Comparison of ENCODE assay signal across 22 cellular contexts in the genomic region with DNA sequence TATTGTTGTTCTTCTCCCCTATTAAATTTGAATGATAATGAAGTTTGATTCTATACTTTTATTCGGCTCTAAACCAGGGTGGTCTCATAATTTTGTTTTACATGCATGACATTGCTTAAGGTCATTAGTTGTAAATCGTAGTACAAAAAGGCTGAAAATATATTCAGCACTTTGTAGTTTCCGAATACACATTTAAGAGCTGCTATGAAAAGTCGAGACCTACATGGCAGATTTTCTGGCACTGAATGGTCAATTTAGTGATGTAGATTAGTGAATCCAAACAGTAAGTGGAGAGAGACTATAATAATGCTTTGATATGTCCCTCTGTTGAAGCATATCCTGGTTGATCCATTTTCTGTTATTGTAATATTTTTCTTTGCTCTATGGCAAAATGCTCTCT.
DNase-seq lines count a peak whose midpoint lies in the region; ATAC-seq and TF ChIP-seq lines count a peak whose summit lies in the region.
"Had no signal": no experiment of that assay in that cellular context is flagged by ENCODE, and none has a peak within 500 bp of the region (broad histone marks: within the 10 kb centered on the region; RNA-seq: fewer than 3 reads in every experiment).

No MANE protein-coding gene starts in this region.

- H3K79me2 ChIP-seq in DOHH2 (ENCODE audit: control insufficient read depth, low read length) = no peaks in the 10 kb centered on the region

- H3K27me3 ChIP-seq in DOHH2 (ENCODE audit: control insufficient read depth, low read length) = no peaks in the 10 kb centered on the region

- peaks cover 7% of the 10 kb centered on the region for H3K9me3 Mint-ChIP-seq in activated CD8-positive, alpha-beta T cell treated with anti-CD3 and anti-CD28 coated beads, Interleukin-2, amount 10 ng/mL, durations not matched to agents 7 days and 5 days (ENCODE audit: insufficient read depth)
- peaks cover 0 to 1% of the 10 kb centered on the region in 2 donors for H3K9me3 Mint-ChIP-seq in stimulated activated naive B cell treated with anti-CD40 and anti-IgM and Interleukin-4, amounts not matched to agents 10 μg/mL and 1 μg/mL and 100 μg/mL, for 72 hours

- POLR2A ChIA-PET in activated CD8-positive, alpha-beta T cell treated with anti-CD3 and anti-CD28 coated beads, Interleukin-2, amount 10 ng/mL, durations not matched to agents 7 days and 5 days (lab: Charles Lee) = no interaction called here

- peaks cover 70% of the 10 kb centered on the region for H3K4me1 ChIP-seq in DOHH2 (ENCODE audit: control insufficient read depth, low read length)
- H3K4me1 ChIP-seq: Caco-2 had no signal

- H3K4me3 Mint-ChIP-seq in activated CD8-positive, alpha-beta T cell treated with anti-CD3 and anti-CD28 coated beads, Interleukin-2, amount 10 ng/mL, durations not matched to agents 7 days and 5 days = no peak overlapping the region
- H3K4me3 Mint-ChIP-seq in stimulated activated naive B cell treated with anti-CD40 and anti-IgM and Interleukin-4, amounts not matched to agents 10 μg/mL and 1 μg/mL and 100 μg/mL, for 72 hours = no peak overlapping the region
- H3K4me3 Mint-ChIP-seq: B cell; CD8-positive, alpha-beta T cell had no signal

- H3K36me3 ChIP-seq in DOHH2 (ENCODE audit: control insufficient read depth, low read length) = peaks cover 10% of the 10 kb centered on the region; the same call in 1 of the 2 replicates

- H3K27ac ChIP-seq in DOHH2 (ENCODE audit: low read depth, low read length) = 0 out of 2 replicates have a peak overlapping the region, but pooled peaks have one; percentile 81
- H3K27ac ChIP-seq in angular gyrus (ENCODE audit: low read depth, low read length) = peak overlapping the region; percentile 90
- H3K27ac ChIP-seq: 22Rv1, C4-2B had no signal

- H4K20me1 ChIP-seq in DOHH2 (ENCODE audit: control insufficient read depth, insufficient read depth, low read depth, low read length) = no peaks in the 10 kb centered on the region

- no peaks in the 10 kb centered on the region for H3K9me2 ChIP-seq in DOHH2 (replicated peaks; ENCODE audit: control insufficient read depth, low read length)

- no peak overlapping the region for H3K27ac Mint-ChIP-seq in activated CD8-positive, alpha-beta T cell treated with anti-CD3 and anti-CD28 coated beads, Interleukin-2, amount 10 ng/mL, durations not matched to agents 7 days and 5 days
- no peak overlapping the region for H3K27ac Mint-ChIP-seq in stimulated activated naive B cell treated with anti-CD40 and anti-IgM and Interleukin-4, amounts not matched to agents 10 μg/mL and 1 μg/mL and 100 μg/mL, for 72 hours
- H3K27ac Mint-ChIP-seq: B cell; CD8-positive, alpha-beta T cell had no signal

- no peaks in the 10 kb centered on the region for H3K9me3 ChIP-seq in DOHH2 (ENCODE audit: control insufficient read depth, insufficient read depth, low read length)
- H3K9me3 ChIP-seq: Caco-2 had no signal

- H3K4me3 ChIP-seq in DOHH2 (ENCODE audit: low read length) = no peak overlapping the region

- no peak overlapping the region for H3K4me2 ChIP-seq in DOHH2 (ENCODE audit: low read length)

- peaks cover 14% of the 10 kb centered on the region; the same call in 1 of the 2 replicates for H3F3A ChIP-seq in DOHH2 (ENCODE audit: control insufficient read depth, insufficient read depth)

- no peak for TF ChIP-seq CTCF in DOHH2 (IDR thresholded peaks at IDR 0.05; ENCODE audit: low read depth, low read length, poor library complexity, severe bottlenecking)

- CTCF ChIA-PET in activated CD8-positive, alpha-beta T cell treated with anti-CD3 and anti-CD28 coated beads, Interleukin-2, amount 10 ng/mL, durations not matched to agents 7 days and 5 days (lab: Charles Lee) = no interaction called here

- H3K27me3 Mint-ChIP-seq in activated CD8-positive, alpha-beta T cell treated with anti-CD3 and anti-CD28 coated beads, Interleukin-2, amount 10 ng/mL, durations not matched to agents 7 days and 5 days (ENCODE audit: low read depth) = no peaks in the 10 kb centered on the region
- no peaks in the 10 kb centered on the region for H3K27me3 Mint-ChIP-seq in stimulated activated naive B cell treated with anti-CD40 and anti-IgM and Interleukin-4, amounts not matched to agents 10 μg/mL and 1 μg/mL and 100 μg/mL, for 72 hours

- peak; percentile 60 for DNase-seq in globus pallidus (ENCODE audit: low spot score)
- peak; percentile 73 for DNase-seq in pons (ENCODE audit: low spot score)
- no peak for DNase-seq in activated CD8-positive, alpha-beta T cell treated with anti-CD3 and anti-CD28 coated beads, Interleukin-2, amount 10 ng/mL, durations not matched to agents 7 days and 5 days
- no peak for DNase-seq in stimulated activated CD4-positive, alpha-beta T cell treated with anti-CD3 and anti-CD28 coated beads, Interleukin-15, amount 100 ng/mL, for 24 hours
- no peak for DNase-seq in stimulated activated naive B cell treated with anti-CD40 and anti-IgM and Interleukin-4, amounts not matched to agents 10 μg/mL and 1 μg/mL and 100 μg/mL, for 72 hours
- DNase-seq: Caco-2; CD8-positive, alpha-beta T cell; DMS79; GF-D8; HCEC 1CT; NCI-H1048; NCI-H1417; NCI-H1694; NCI-H2029 treated with DMSO at 0.1 percent for 48 hours; NCI-H526 treated with DMSO at 0.1 percent for 48 hours; SIG-M5 had no signal

- H3K4me1 Mint-ChIP-seq in activated CD8-positive, alpha-beta T cell treated with anti-CD3 and anti-CD28 coated beads, Interleukin-2, amount 10 ng/mL, durations not matched to agents 7 days and 5 days (ENCODE audit: low read depth) = no peaks in the 10 kb centered on the region
- H3K4me1 Mint-ChIP-seq in stimulated activated naive B cell treated with anti-CD40 and anti-IgM and Interleukin-4, amounts not matched to agents 10 μg/mL and 1 μg/mL and 100 μg/mL, for 72 hours = no peaks in the 10 kb centered on the region
- H3K4me1 Mint-ChIP-seq: B cell had no signal

- H3K36me3 Mint-ChIP-seq in activated CD8-positive, alpha-beta T cell treated with anti-CD3 and anti-CD28 coated beads, Interleukin-2, amount 10 ng/mL, durations not matched to agents 7 days and 5 days (ENCODE audit: low read depth) = no peaks in the 10 kb centered on the region
- no peaks in the 10 kb centered on the region for H3K36me3 Mint-ChIP-seq in stimulated activated naive B cell treated with anti-CD40 and anti-IgM and Interleukin-4, amounts not matched to agents 10 μg/mL and 1 μg/mL and 100 μg/mL, for 72 hours
- H3K36me3 Mint-ChIP-seq: CD8-positive, alpha-beta T cell had no signal

- no peak for ATAC-seq in activated CD8-positive, alpha-beta T cell treated with anti-CD3 and anti-CD28 coated beads, Interleukin-2, amount 10 ng/mL, durations not matched to agents 7 days and 5 days
- no peak for ATAC-seq in GM19397 (IDR thresholded peaks at IDR 0.05; ENCODE audit: unreplicated experiment)
- no peak for ATAC-seq in stimulated activated naive B cell treated with anti-CD40 and anti-IgM and Interleukin-4, amounts not matched to agents 10 μg/mL and 1 μg/mL and 100 μg/mL, for 72 hours (replicated peaks)
- ATAC-seq: CD8-positive, alpha-beta T cell had no signal

Comparison
In these comparisons a context has a peak if more than half of its experiments do, and no peak if none do; other contexts are left out.
1. DNase-seq: peak in globus pallidus (single experiment) and pons (single experiment); none in activated CD8-positive, alpha-beta T cell treated with anti-CD3 and anti-CD28 coated beads, Interleukin-2, amount 10 ng/mL, durations not matched to agents 7 days and 5 days (single experiment), stimulated activated CD4-positive, alpha-beta T cell treated with anti-CD3 and anti-CD28 coated beads, Interleukin-15, amount 100 ng/mL, for 24 hours (single experiment) and stimulated activated naive B cell treated with anti-CD40 and anti-IgM and Interleukin-4, amounts not matched to agents 10 μg/mL and 1 μg/mL and 100 μg/mL, for 72 hours (single experiment).